Comparison of ENCODE assay signal across 1 cellular context in genomic region chr16:28093383-28093725, GRCh38.
TF ChIP-seq lines count a peak whose summit lies in the region.

No MANE protein-coding gene starts in this region.

TF ChIP-seq in H1, 55 proteins besides CTCF, POLR2A, EP300 and RAD21:
- TF ChIP-seq HDAC2 (IDR thresholded peaks at IDR 0.05; ENCODE audit: borderline replicate concordance in 1 of 2, low read depth in 2 of 2, low read length in 2 of 2) (no peak), MAFK (IDR thresholded peaks at IDR 0.05; ENCODE audit: low read depth, low read length) (no peak), SIN3A (conservative IDR thresholded peaks at IDR 0.05 in 1 of 2, IDR thresholded peaks at IDR 0.05 in 1 of 2; ENCODE audit: low read depth in 1 of 2, low read length in 2 of 2) (no peak), JUND (IDR thresholded peaks at IDR 0.05; ENCODE audit: low read length) (no peak), GABPA (IDR thresholded peaks at IDR 0.05; ENCODE audit: borderline replicate concordance, insufficient read depth, low read length) (no peak), SRF (IDR thresholded peaks at IDR 0.05; ENCODE audit: low read depth, low read length) (no peak), KDM5A (IDR thresholded peaks at IDR 0.05; ENCODE audit: low read length) (no peak), POLR2AphosphoS5 (IDR thresholded peaks at IDR 0.05; ENCODE audit: low read depth, low read length) (no peak), FOSL1 (IDR thresholded peaks at IDR 0.05; ENCODE audit: insufficient read depth, low read depth, low read length) (no peak), PHF8 (conservative IDR thresholded peaks at IDR 0.05; ENCODE audit: low read depth, low read length) (no peak), CHD7 (IDR thresholded peaks at IDR 0.05; ENCODE audit: insufficient replicate concordance, low read length) (no peak), CEBPB (IDR thresholded peaks at IDR 0.05; ENCODE audit: low read depth, low read length) (no peak), CHD1 (IDR thresholded peaks at IDR 0.05; ENCODE audit: low read depth, low read length) (no peak), BCL11A (IDR thresholded peaks at IDR 0.05; ENCODE audit: low read depth in 2 of 2, low read length in 2 of 2) (no peak), SP1 (IDR thresholded peaks at IDR 0.05; ENCODE audit: low read depth, low read length) (no peak)
